8 cellular contexts compared by ENCODE assay signal in genomic region chr13:30577381-30577780, GRCh38. TPM values are rescaled to one million over a fixed set of nuclear protein-coding genes. Genes with fewer than 3 reads are reported as not detected.
DNase-seq lines count a peak whose midpoint lies in the region; ATAC-seq, FAIRE-seq and TF ChIP-seq lines count a peak whose summit lies in the region.

No MANE protein-coding gene starts in this region.

- FAIRE-seq in RCC 7860 (lab: Jason Lieb, UNC), result peak; percentile 97

- DNase-seq in GM12865 (ENCODE audit: low read depth) (peak; percentile 85), RCC 7860 (ENCODE audit: low spot score) (peak; percentile 93), osteoblast (ENCODE audit: insufficient read length, low spot score, missing footprints) (peak; percentile 64), NCI-H345 treated with DMSO at 0.1 percent for 48 hours (lab: John Stamatoyannopoulos, UW; ENCODE audit: unreplicated experiment) (no peak), nephron progenitor cell (no peak), NCI-H2227 (lab: John Stamatoyannopoulos, UW; ENCODE audit: unreplicated experiment) (no peak)
- DNase-seq in activated naive CD8-positive, alpha-beta T cell treated with anti-CD3 and anti-CD28 coated beads, Interleukin-2, amount 50 U/mL, for 24 hours, result peak; percentile 56

- ATAC-seq in HG02870 (IDR thresholded peaks at IDR 0.05; ENCODE audit: unreplicated experiment), result peak; percentile 91
- peak; percentile 97 for ATAC-seq in activated naive CD8-positive, alpha-beta T cell treated with anti-CD3 and anti-CD28 coated beads, Interleukin-2, amount 50 U/mL, for 24 hours

- peak overlapping the region; percentile 30 for H3K4me2 ChIP-seq in osteoblast (ENCODE audit: insufficient read depth, low read length)

- no peak overlapping the region for H3K4me3 ChIP-seq in GM12865 (ENCODE audit: low read depth, low read length)
- no peak overlapping the region for H3K4me3 ChIP-seq in osteoblast (ENCODE audit: insufficient read depth, low read length)

- no peak overlapping the region for H2AFZ ChIP-seq in osteoblast (ENCODE audit: low read length)

- H3K4me1 Mint-ChIP-seq in activated naive CD8-positive, alpha-beta T cell treated with anti-CD3 and anti-CD28 coated beads, Interleukin-2, amount 50 U/mL, for 24 hours, result peaks cover 28% of the 10 kb centered on the region
- H3K4me1 Mint-ChIP-seq in nephron progenitor cell, result no peaks in the 10 kb centered on the region

- H3K27me3 Mint-ChIP-seq in activated naive CD8-positive, alpha-beta T cell treated with anti-CD3 and anti-CD28 coated beads, Interleukin-2, amount 50 U/mL, for 24 hours, result peaks cover 4% of the 10 kb centered on the region
- peaks cover 4% of the 10 kb centered on the region for H3K27me3 Mint-ChIP-seq in nephron progenitor cell (ENCODE audit: low read depth, poor library complexity)

- peaks cover 21% of the 10 kb centered on the region for H3K4me1 ChIP-seq in osteoblast (ENCODE audit: insufficient read depth, low read length)

- H4K20me1 ChIP-seq in osteoblast (ENCODE audit: insufficient read depth, low read length), result no peaks in the 10 kb centered on the region

- no peaks in the 10 kb centered on the region for H3K9me3 Mint-ChIP-seq in activated naive CD8-positive, alpha-beta T cell treated with anti-CD3 and anti-CD28 coated beads, Interleukin-2, amount 50 U/mL, for 24 hours
- no peaks in the 10 kb centered on the region for H3K9me3 Mint-ChIP-seq in nephron progenitor cell

- no peaks in the 10 kb centered on the region for H3K9me3 ChIP-seq in osteoblast (ENCODE audit: low read depth, low read length)

- H3K27me3 ChIP-seq in osteoblast (ENCODE audit: insufficient read depth, low read length), result no peaks in the 10 kb centered on the region

- no peaks in the 10 kb centered on the region for H3K36me3 ChIP-seq in osteoblast (ENCODE audit: insufficient read depth, low read length)

- peak overlapping the region; percentile 15 for H3K4me3 Mint-ChIP-seq in activated naive CD8-positive, alpha-beta T cell treated with anti-CD3 and anti-CD28 coated beads, Interleukin-2, amount 50 U/mL, for 24 hours
- H3K4me3 Mint-ChIP-seq in nephron progenitor cell, result no peak overlapping the region

- H3K27ac Mint-ChIP-seq in activated naive CD8-positive, alpha-beta T cell treated with anti-CD3 and anti-CD28 coated beads, Interleukin-2, amount 50 U/mL, for 24 hours, result peak overlapping the region; percentile 78
- H3K27ac Mint-ChIP-seq in nephron progenitor cell, result no peak overlapping the region

- H3K79me2 ChIP-seq in osteoblast (ENCODE audit: insufficient read depth, low read length), result no peaks in the 10 kb centered on the region

- H3K36me3 Mint-ChIP-seq in activated naive CD8-positive, alpha-beta T cell treated with anti-CD3 and anti-CD28 coated beads, Interleukin-2, amount 50 U/mL, for 24 hours (ENCODE audit: low read depth), result no peaks in the 10 kb centered on the region
- H3K36me3 Mint-ChIP-seq in nephron progenitor cell (ENCODE audit: low read depth), result no peaks in the 10 kb centered on the region

- H3K27ac ChIP-seq in osteoblast (ENCODE audit: low read depth, low read length), result peak overlapping the region; percentile 48

- TF ChIP-seq CTCF in GM12865 (IDR thresholded peaks at IDR 0.05; ENCODE audit: insufficient read depth, low read depth, low read length, missing control alignments) (no peak), osteoblast (IDR thresholded peaks at IDR 0.05; ENCODE audit: extremely low read depth, low read depth, low read length) (no peak), nephron progenitor cell (IDR thresholded peaks at IDR 0.05) (no peak)

RNA-seq across cellular contexts. Expression of gene USPL1, which starts 40.3 kb away (rescaled TPM):
- total RNA-seq in osteoblast, result 11.6 and 14.7 TPM in 2 replicates

Comparison
In these comparisons a context has a peak if more than half of its experiments do, and no peak if none do; other contexts are left out.
1. DNase-seq: peak in GM12865 (single experiment), RCC 7860 (single experiment), activated naive CD8-positive, alpha-beta T cell treated with anti-CD3 and anti-CD28 coated beads, Interleukin-2, amount 50 U/mL, for 24 hours (single experiment) and osteoblast (single experiment); none in NCI-H345 treated with DMSO at 0.1 percent for 48 hours (single experiment), nephron progenitor cell (single experiment) and NCI-H2227 (single experiment).